ENCODE assay signal across 17 cellular contexts in the genomic region with DNA sequence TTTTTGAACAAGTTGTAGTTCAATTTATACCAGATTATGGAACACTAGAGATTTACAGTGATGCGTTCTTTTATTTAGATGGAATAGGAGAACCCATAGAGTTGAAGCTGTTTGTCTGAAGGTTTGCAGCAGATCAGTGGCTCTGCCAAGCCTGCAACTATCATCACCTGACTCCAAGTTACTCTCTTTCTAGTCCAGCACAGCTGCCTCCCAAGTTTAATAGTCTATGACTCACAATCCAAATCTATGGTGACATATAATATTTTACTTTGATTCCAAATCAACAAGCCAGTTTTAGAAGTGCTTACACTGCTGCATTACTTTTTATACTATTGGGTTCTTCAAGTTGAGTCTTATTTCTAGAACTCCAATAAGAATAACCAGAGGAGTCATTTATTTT.
DNase-seq lines count a peak whose midpoint lies in the region; ATAC-seq and TF ChIP-seq lines count a peak whose summit lies in the region.
"Had no signal": no experiment of that assay in that cellular context is flagged by ENCODE, and none has a peak within 500 bp of the region (broad histone marks: within the 10 kb centered on the region; RNA-seq: fewer than 3 reads in every experiment).

No MANE protein-coding gene starts in this region.

- ATAC-seq in PC-3 (peak; percentile 92), omental fat pad (ENCODE audit: low FRiP score) (no peak)
- ATAC-seq: pancreas, upper lobe of right lung, WTC11 had no signal

- peak overlapping the region; percentile 51 for H3K27ac ChIP-seq in PC-3 (ENCODE audit: low read length)
- peak overlapping the region in 2 of 4 donors; percentile 43 to 55 for H3K27ac ChIP-seq in sigmoid colon
- H3K27ac ChIP-seq: 22Rv1, pancreas, upper lobe of right lung had no signal

- H3K4me1 ChIP-seq in PC-3 (ENCODE audit: insufficient read depth, low read length) (peaks cover 30% of the 10 kb centered on the region), sigmoid colon (peaks cover 0 to 57% (median 47%) of the 10 kb centered on the region in 4 donors), BE2C (peaks cover 4% of the 10 kb centered on the region; the same call in 1 of the 2 replicates)
- H3K4me1 ChIP-seq: pancreas, upper lobe of right lung had no signal

- H3K79me2 ChIP-seq in PC-3 (ENCODE audit: low read length) = no peaks in the 10 kb centered on the region

- no peak overlapping the region for H2AFZ ChIP-seq in PC-3 (ENCODE audit: low read length)

- no peaks in the 10 kb centered on the region for H3K9me3 ChIP-seq in PC-3 (ENCODE audit: low read length)
- no peaks in the 10 kb centered on the region for H3K9me3 ChIP-seq in sigmoid colon
- no peaks in the 10 kb centered on the region for H3K9me3 ChIP-seq in BE2C
- H3K9me3 ChIP-seq: pancreas, upper lobe of right lung had no signal

- TF ChIP-seq CTCF in PC-3 (conservative IDR thresholded peaks at IDR 0.05; ENCODE audit: low read depth, low read length) (no peak), sigmoid colon (IDR thresholded peaks at IDR 0.05) (no peak), BE2C (IDR thresholded peaks at IDR 0.05; ENCODE audit: low read depth, low read length) (no peak), omental fat pad (IDR thresholded peaks at IDR 0.05) (no peak)

- DNase-seq in DMS53 (lab: John Stamatoyannopoulos, UW) = peak; percentile 4
- DNase-seq in DMS53 treated with DMSO at 0.1 percent for 48 hours (lab: John Stamatoyannopoulos, UW; ENCODE audit: unreplicated experiment) = no peak
- peak; percentile 85 for DNase-seq in PC-3
- peak; percentile 60 for DNase-seq in fibroblast of peridontal ligament (ENCODE audit: extremely low read depth)
- peak; percentile 67 for DNase-seq in sigmoid colon
- no peak for DNase-seq in stimulated activated CD4-positive, alpha-beta T cell treated with anti-CD3 and anti-CD28 coated beads, Interleukin-4, amount 100 ng/mL, for 4 hours
- no peak for DNase-seq in BE2C
- DNase-seq in omental fat pad (ENCODE audit: low spot score) = no peak
- DNase-seq: amygdala; hippocampal formation; NCI-H226; pancreas; stimulated activated CD4-positive, alpha-beta T cell treated with anti-CD3 and anti-CD28 coated beads, Interleukin-12 subunit alpha, Interleukin-12 subunit beta, amount 100 ng/mL, for 4 hours; stimulated activated naive CD4-positive, alpha-beta T cell treated with Interleukin-2 at 50 U/mL for 16 hours; upper lobe of right lung had no signal

- TF ChIP-seq EP300 in sigmoid colon (IDR thresholded peaks at IDR 0.05) = peak in 1 of 4 donors; percentile 33

- no peaks in the 10 kb centered on the region for H3F3A ChIP-seq in PC-3 (ENCODE audit: low read length, unreplicated experiment)

- no TSS peak for BruUV-seq in PC-3 (replicated peaks; lab: Mats Ljungman, UMichigan)

- no peaks in the 10 kb centered on the region for H4K20me1 ChIP-seq in PC-3 (ENCODE audit: low read length)

- intact Hi-C loops in PC-3 (cut with micrococcal nuclease) (loop anchor here (5.0 kb wide), 1 partner anchor 73 kb away; no protein-coding TSS in a partner anchor), sigmoid colon (cut with DNase I) (no loop called here)

- WGBS in sigmoid colon, 2 donors = 95% methylated on average over 1 of the region's 1 CpG

- POLR2A ChIA-PET in PC-3 (lab: Charles Lee; ENCODE audit: unreplicated experiment) = no interaction called here

- H3K4me2 ChIP-seq in PC-3 (ENCODE audit: low read length) = peak overlapping the region; percentile 56

- H3K27me3 ChIP-seq in PC-3 (ENCODE audit: low read length) (no peaks in the 10 kb centered on the region), sigmoid colon (no peaks in the 10 kb centered on the region), BE2C (no peaks in the 10 kb centered on the region)
- H3K27me3 ChIP-seq: pancreas, upper lobe of right lung had no signal

- no peaks in the 10 kb centered on the region for H3K9me2 ChIP-seq in PC-3 (replicated peaks; ENCODE audit: low read length)

- no peak for TF ChIP-seq POLR2A in sigmoid colon (IDR thresholded peaks at IDR 0.05)

- CTCF ChIA-PET in PC-3 (lab: Charles Lee) = no interaction called here

- H3K4me3 ChIP-seq in PC-3 (ENCODE audit: low read length) (no peak overlapping the region; the same call in 1 of the 2 replicates), sigmoid colon (no peak overlapping the region), BE2C (ENCODE audit: low read depth, low read length) (no peak overlapping the region)
- H3K4me3 ChIP-seq: pancreas, upper lobe of right lung had no signal

- H3K36me3 ChIP-seq in PC-3 (ENCODE audit: low read depth, low read length) (no peaks in the 10 kb centered on the region), sigmoid colon (no peaks in the 10 kb centered on the region), BE2C (no peaks in the 10 kb centered on the region)
- H3K36me3 ChIP-seq: pancreas, upper lobe of right lung had no signal

- no peak overlapping the region for H3K9ac ChIP-seq in PC-3 (ENCODE audit: low read length)

Comparison
In these comparisons a context has a peak if more than half of its experiments do, and no peak if none do; other contexts are left out.
1. DNase-seq: peak in DMS53 (single experiment), PC-3 (single experiment), fibroblast of peridontal ligament (single experiment) and sigmoid colon (single experiment); none in DMS53 treated with DMSO at 0.1 percent for 48 hours (single experiment), stimulated activated CD4-positive, alpha-beta T cell treated with anti-CD3 and anti-CD28 coated beads, Interleukin-4, amount 100 ng/mL, for 4 hours (0 of 2), BE2C (single experiment) and omental fat pad (single experiment).